ENCODE assay signal across 21 cellular contexts in genomic region chr12:128863957-128864356, GRCh38. TPM values are rescaled to one million over a fixed set of nuclear protein-coding genes. Genes with fewer than 3 reads are reported as not detected.
"Had no signal": no experiment of that assay in that cellular context is flagged by ENCODE, and none has a peak within 500 bp of the region (broad histone marks: within the 10 kb centered on the region; RNA-seq: fewer than 3 reads in every experiment).

No MANE protein-coding gene starts in this region.

- ATAC-seq: activated T-helper 17 cell treated with anti-CD3 and anti-CD28 coated beads, Interleukin-2, amount 50 U/mL, for 72 hours; foreskin keratinocyte had no signal

- H3K27me3 Mint-ChIP-seq: activated CD4-positive, alpha-beta memory T cell treated with anti-CD3 and anti-CD28 coated beads, Interleukin-2, amount 10 ng/mL, durations not matched to agents 7 days and 5 days had no signal

- H3K4me1 ChIP-seq: foreskin keratinocyte, parathyroid adenoma, tibial nerve had no signal

- H3K36me3 ChIP-seq: tibial nerve had no signal

- H3K9me3 ChIP-seq: SK-N-SH, tibial nerve had no signal

- H3K27ac ChIP-seq: epithelial cell of prostate, foreskin keratinocyte, parathyroid adenoma, tibial nerve had no signal

- H3K36me3 Mint-ChIP-seq: memory B cell had no signal

- H3K27me3 ChIP-seq: foreskin keratinocyte, tibial nerve had no signal

- DNase-seq: activated B cell treated with CpG ODN at 0.5 μM for 24 hours; activated CD4-positive, alpha-beta memory T cell treated with anti-CD3 and anti-CD28 coated beads, Interleukin-2, amount 10 ng/mL, durations not matched to agents 7 days and 5 days; activated CD4-positive, alpha-beta T cell treated with anti-CD3 and anti-CD28 coated beads for 4 hours; activated naive CD4-positive, alpha-beta T cell treated with anti-CD3 and anti-CD28 coated beads for 36 hours; activated T-cell treated with anti-CD3 and anti-CD28 coated beads, Interleukin-2, amount 50 U/mL, for 1 hour; central memory CD4-positive, alpha-beta T cell; endodermal cell; foreskin keratinocyte; glutamatergic neuron; hippocampal formation; islet precursor cell; SK-N-SH; stimulated activated naive CD4-positive, alpha-beta T cell had no signal

- H3K4me3 Mint-ChIP-seq: activated B cell treated with CpG ODN at 0.5 μM for 24 hours; activated CD4-positive, alpha-beta memory T cell treated with anti-CD3 and anti-CD28 coated beads, Interleukin-2, amount 10 ng/mL, durations not matched to agents 7 days and 5 days; activated naive CD4-positive, alpha-beta T cell treated with anti-CD3 and anti-CD28 coated beads for 36 hours; activated T-helper 17 cell treated with anti-CD3 and anti-CD28 coated beads, Interleukin-2, amount 50 U/mL, for 72 hours; brain; endodermal cell; memory B cell; T-helper 2 cell treated with Interferon-gamma antibody and Interleukin-4, amounts not matched to agents 5 μg/mL and 100 μg/mL, for 36 hours had no signal

- H3K4me3 ChIP-seq: tibial nerve had no signal

- H3K27ac Mint-ChIP-seq: activated B cell treated with CpG ODN at 0.5 μM for 24 hours; activated CD4-positive, alpha-beta memory T cell treated with anti-CD3 and anti-CD28 coated beads, Interleukin-2, amount 10 ng/mL, durations not matched to agents 7 days and 5 days; activated naive CD4-positive, alpha-beta T cell treated with anti-CD3 and anti-CD28 coated beads for 36 hours; activated T-helper 17 cell treated with anti-CD3 and anti-CD28 coated beads, Interleukin-2, amount 50 U/mL, for 72 hours; memory B cell; T-helper 2 cell treated with Interferon-gamma antibody and Interleukin-4, amounts not matched to agents 5 μg/mL and 100 μg/mL, for 36 hours had no signal

- H3K4me1 Mint-ChIP-seq: activated B cell treated with CpG ODN at 0.5 μM for 24 hours; activated CD4-positive, alpha-beta memory T cell treated with anti-CD3 and anti-CD28 coated beads, Interleukin-2, amount 10 ng/mL, durations not matched to agents 7 days and 5 days; activated T-helper 17 cell treated with anti-CD3 and anti-CD28 coated beads, Interleukin-2, amount 50 U/mL, for 72 hours had no signal

- H3K9me3 Mint-ChIP-seq: activated B cell treated with CpG ODN at 0.5 μM for 24 hours; activated naive CD4-positive, alpha-beta T cell treated with anti-CD3 and anti-CD28 coated beads for 36 hours; activated T-helper 17 cell treated with anti-CD3 and anti-CD28 coated beads, Interleukin-2, amount 50 U/mL, for 72 hours; memory B cell; T-helper 2 cell treated with Interferon-gamma antibody and Interleukin-4, amounts not matched to agents 5 μg/mL and 100 μg/mL, for 36 hours had no signal

RNA-seq across cellular contexts. Expression of gene GLT1D1, which starts 10.7 kb away (rescaled TPM):
- total RNA-seq: activated B cell treated with CpG ODN at 0.5 μM for 24 hours; activated CD4-positive, alpha-beta memory T cell treated with anti-CD3 and anti-CD28 coated beads, Interleukin-2, amount 10 ng/mL, durations not matched to agents 7 days and 5 days; activated naive CD4-positive, alpha-beta T cell treated with anti-CD3 and anti-CD28 coated beads for 36 hours; activated T-helper 17 cell treated with anti-CD3 and anti-CD28 coated beads, Interleukin-2, amount 50 U/mL, for 72 hours; foreskin keratinocyte had no signal
- polyA plus RNA-seq: fibroblast of lung, foreskin keratinocyte had no signal
